Comparison of ENCODE assay signal across 1 cellular context in the genomic region with DNA sequence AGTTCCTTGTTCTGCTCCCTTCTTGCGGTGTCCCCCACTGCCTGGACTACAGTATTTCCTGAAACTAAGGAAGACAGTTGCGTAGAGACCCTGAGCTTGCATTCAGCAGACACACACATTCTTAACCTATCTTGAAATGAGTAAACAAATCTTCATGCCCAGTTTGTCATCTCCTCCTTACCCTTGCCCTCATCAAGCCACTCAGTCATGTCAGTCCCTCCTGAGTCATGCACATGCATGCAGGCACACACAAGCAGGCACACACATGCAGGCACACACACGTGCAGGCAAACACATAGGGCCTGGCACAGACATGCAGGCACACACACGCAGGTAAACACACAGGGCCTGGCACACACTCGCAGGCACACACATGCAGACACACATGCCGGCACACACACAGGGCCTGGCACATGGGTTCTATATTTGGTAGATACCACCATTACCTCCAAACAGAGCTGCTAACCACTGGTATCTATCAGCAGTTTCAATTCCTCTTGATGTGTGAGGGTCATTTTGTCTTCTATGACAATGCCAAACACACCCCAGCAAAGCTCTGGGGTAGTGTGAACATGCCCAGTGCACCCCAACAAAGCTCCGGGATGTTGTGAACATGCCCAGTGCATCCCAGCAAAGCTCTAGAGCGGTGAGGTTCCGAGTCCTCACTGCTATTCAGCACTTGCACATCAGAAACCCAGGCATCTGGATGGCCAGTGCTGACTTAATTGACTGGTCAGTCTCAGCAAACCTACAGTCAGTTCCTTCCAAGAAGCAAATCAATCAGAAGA.
TF ChIP-seq lines count a peak whose summit lies in the region.

No MANE protein-coding gene starts in this region.

TF ChIP-seq in H1, 55 proteins besides CTCF, POLR2A, EP300 and RAD21:
- TF ChIP-seq SIRT6 (IDR thresholded peaks at IDR 0.05; ENCODE audit: low read length): no peak
- TF ChIP-seq GTF2F1 (IDR thresholded peaks at IDR 0.05; ENCODE audit: borderline replicate concordance, low read depth, low read length): no peak
- TF ChIP-seq CHD1 (IDR thresholded peaks at IDR 0.05; ENCODE audit: low read depth, low read length): no peak
- no peak for TF ChIP-seq POU5F1 (IDR thresholded peaks at IDR 0.05; ENCODE audit: low read depth, low read length)
- no peak for TF ChIP-seq HDAC2 (IDR thresholded peaks at IDR 0.05; ENCODE audit: borderline replicate concordance in 1 of 2, low read depth in 2 of 2, low read length in 2 of 2)
- no peak for TF ChIP-seq CBX8 (IDR thresholded peaks at IDR 0.05; ENCODE audit: borderline replicate concordance, low read depth, low read length)
- no peak for TF ChIP-seq BRCA1 (IDR thresholded peaks at IDR 0.05; ENCODE audit: low read depth, low read length)
- no peak for TF ChIP-seq TBP (IDR thresholded peaks at IDR 0.05; ENCODE audit: low read depth, low read length)
- TF ChIP-seq SIN3A (conservative IDR thresholded peaks at IDR 0.05 in 1 of 2, IDR thresholded peaks at IDR 0.05 in 1 of 2; ENCODE audit: low read depth in 1 of 2, low read length in 2 of 2): no peak
- TF ChIP-seq CREB1 (IDR thresholded peaks at IDR 0.05): no peak
- no peak for TF ChIP-seq CHD2 (IDR thresholded peaks at IDR 0.05; ENCODE audit: low read length)
- TF ChIP-seq RFX5 (IDR thresholded peaks at IDR 0.05; ENCODE audit: borderline replicate concordance, low read depth, low read length): no peak
- TF ChIP-seq CBX5 (IDR thresholded peaks at IDR 0.05; ENCODE audit: low read depth, low read length): no peak
- no peak for TF ChIP-seq USF2 (IDR thresholded peaks at IDR 0.05; ENCODE audit: low read length)
- no peak for TF ChIP-seq ZNF274 (IDR thresholded peaks at IDR 0.05; ENCODE audit: borderline replicate concordance, extremely low read depth, low read length)
